ENCODE assay signal across 8 cellular contexts in the genomic region with DNA sequence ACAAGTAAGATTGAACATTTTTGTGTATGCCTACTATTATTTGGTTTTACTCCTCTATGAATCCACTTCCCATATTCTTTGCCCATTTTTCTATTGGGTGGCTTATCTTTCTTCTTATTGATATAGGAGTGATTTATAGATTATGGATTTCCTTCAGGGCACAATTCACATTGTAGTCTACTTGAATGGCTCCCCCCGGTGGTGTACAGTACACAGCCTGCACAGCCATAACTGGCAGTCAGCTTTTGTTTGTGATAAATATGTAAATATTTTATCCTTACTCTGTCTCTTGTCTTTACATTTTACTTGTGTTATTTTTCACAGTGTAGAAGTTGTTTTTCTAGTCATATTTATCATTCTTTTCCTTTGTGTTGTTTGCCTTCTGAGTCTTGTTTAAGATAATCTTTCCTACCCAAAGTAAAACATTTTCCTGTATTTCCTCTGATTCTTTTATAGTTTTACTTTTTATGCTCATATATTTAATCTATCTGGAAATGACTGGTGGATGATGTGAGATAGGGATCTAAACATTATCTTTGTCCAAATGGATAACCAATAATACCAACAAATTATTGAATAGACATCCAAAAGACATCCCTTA. TPM values are rescaled to one million over a fixed set of nuclear protein-coding genes. Genes with fewer than 3 reads are reported as not detected.
A peak's percentile ranks its signal among the peaks of the same experiment; 100 is the strongest.
DNase-seq lines count a peak whose midpoint lies in the region; ATAC-seq, FAIRE-seq and TF ChIP-seq lines count a peak whose summit lies in the region.

No MANE protein-coding gene starts in this region.

- DNase-seq in D721Med (ENCODE audit: insufficient read length, low spot score) (no peak), PC-3 (peak; percentile 34), choroid plexus epithelial cell (ENCODE audit: low read depth) (peak; percentile 66), retinal pigment epithelial cell (ENCODE audit: low read depth) (no peak), germinal center (ENCODE audit: low spot score) (no peak), H4 (ENCODE audit: low spot score) (no peak), NCI-H1048 (lab: John Stamatoyannopoulos, UW) (no peak)

- H3K4me1 ChIP-seq in PC-3 (ENCODE audit: insufficient read depth, low read length): no peaks in the 10 kb centered on the region

- no peaks in the 10 kb centered on the region; the same call in 1 of the 2 replicates for H3K36me3 ChIP-seq in PC-3 (ENCODE audit: low read depth, low read length)

- no peaks in the 10 kb centered on the region for H3F3A ChIP-seq in PC-3 (ENCODE audit: low read length, unreplicated experiment)

- CTCF ChIA-PET in PC-3 (lab: Charles Lee): no interaction called here

- H3K4me3 ChIP-seq in PC-3 (ENCODE audit: low read length) (no peak overlapping the region), choroid plexus epithelial cell (ENCODE audit: low read depth, low read length) (no peak overlapping the region), retinal pigment epithelial cell (ENCODE audit: low read length) (no peak overlapping the region)

- TF ChIP-seq CTCF in D721Med (IDR thresholded peaks at IDR 0.05; ENCODE audit: insufficient read depth, missing control alignments) (peak; percentile 47), PC-3 (conservative IDR thresholded peaks at IDR 0.05; ENCODE audit: low read depth, low read length) (peak; percentile 67), choroid plexus epithelial cell (conservative IDR thresholded peaks at IDR 0.05; ENCODE audit: low read depth, low read length) (peak; percentile 88), retinal pigment epithelial cell (conservative IDR thresholded peaks at IDR 0.05; ENCODE audit: low read depth, low read length) (peak; percentile 90)

- intact Hi-C loops in PC-3 (cut with micrococcal nuclease): no loop called here

- no peak overlapping the region for H2AFZ ChIP-seq in PC-3 (ENCODE audit: low read length)

- no peak overlapping the region for H3K4me2 ChIP-seq in PC-3 (ENCODE audit: low read length)

- H3K79me2 ChIP-seq in PC-3 (ENCODE audit: low read length): no peaks in the 10 kb centered on the region

- H3K9me3 ChIP-seq in PC-3 (ENCODE audit: low read length): no peaks in the 10 kb centered on the region

- H3K27me3 ChIP-seq in PC-3 (ENCODE audit: low read length): no peaks in the 10 kb centered on the region

- no peak for FAIRE-seq in D721Med (lab: Jason Lieb, UNC)

- no peaks in the 10 kb centered on the region for H3K9me2 ChIP-seq in PC-3 (replicated peaks; ENCODE audit: low read length)

- POLR2A ChIA-PET in PC-3 (lab: Charles Lee; ENCODE audit: unreplicated experiment): no interaction called here

- no peaks in the 10 kb centered on the region for H4K20me1 ChIP-seq in PC-3 (ENCODE audit: low read length)

- ATAC-seq in PC-3 (0 out of 2 replicates have a peak, but pooled peaks have one; percentile 37), HG02870 (IDR thresholded peaks at IDR 0.05; ENCODE audit: unreplicated experiment) (no peak)

- no peak overlapping the region for H3K9ac ChIP-seq in PC-3 (ENCODE audit: low read length)

- H3K27ac ChIP-seq in PC-3 (ENCODE audit: low read length): no peak overlapping the region

- BruUV-seq in PC-3 (replicated peaks; lab: Mats Ljungman, UMichigan): no TSS peak

RNA-seq across cellular contexts. Expression of a gene that starts 23.9 kb away (rescaled TPM):
- 22.1 and 42.4 TPM in 2 replicates for total RNA-seq in PC-3 (2014; rRNA removed)
- total RNA-seq in H4 (2014; rRNA removed; shearing (Covaris generic)): 152 and 195 TPM in 2 replicates

Comparison
In these comparisons a context has a peak if more than half of its experiments do, and no peak if none do; other contexts are left out.
1. DNase-seq: peak in PC-3 (single experiment) and choroid plexus epithelial cell (single experiment); none in D721Med (single experiment), retinal pigment epithelial cell (single experiment), germinal center (single experiment), H4 (single experiment) and NCI-H1048 (single experiment).
2. Peak in every context shown above with its lines, with median percentiles within 50 percentile points of each other: CTCF ChIP-seq.